7 cellular contexts compared by ENCODE assay signal in the genomic region with DNA sequence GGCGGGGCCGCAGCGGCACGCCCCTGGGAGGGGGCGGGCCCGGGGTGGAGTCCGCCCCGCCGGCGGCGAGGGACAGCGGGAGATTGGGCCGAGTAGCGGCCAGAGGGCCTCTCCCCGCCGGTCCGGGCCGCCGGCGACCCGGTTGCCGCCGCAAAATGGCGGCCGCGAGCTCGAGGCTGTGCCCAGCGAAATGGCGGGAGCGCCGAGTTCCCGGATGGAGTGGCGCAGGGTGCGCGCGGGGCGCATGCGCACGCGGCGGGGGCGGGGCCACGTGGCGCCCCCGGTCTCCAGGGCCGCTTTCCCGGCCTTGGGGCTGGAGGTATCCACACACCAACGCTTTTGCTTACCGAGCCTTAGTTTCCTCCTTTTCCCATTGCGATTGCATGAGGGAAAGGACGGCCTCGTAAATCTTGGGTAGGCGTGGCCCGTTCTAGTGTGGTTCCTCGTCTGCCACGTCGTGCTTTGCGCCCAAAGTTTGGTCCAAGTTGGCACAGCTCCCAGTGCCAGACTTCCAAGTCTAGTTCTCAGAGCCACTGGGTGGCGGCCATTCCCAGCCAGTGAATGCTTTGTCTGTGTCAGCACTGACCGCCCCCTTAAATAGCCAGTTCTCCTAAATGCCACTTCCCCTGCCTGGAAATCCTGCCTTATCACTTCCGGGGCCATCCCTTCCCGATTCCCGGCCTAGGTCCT.
DNase-seq lines count a peak whose midpoint lies in the region; ATAC-seq and TF ChIP-seq lines count a peak whose summit lies in the region.

No MANE protein-coding gene starts in this region.

- H3K4me3 ChIP-seq in retinal pigment epithelial cell (ENCODE audit: low read length), result peak overlapping the region; percentile 69

- TF ChIP-seq CTCF in GM13977 (IDR thresholded peaks at IDR 0.05; ENCODE audit: extremely low read depth, insufficient read depth, missing control alignments) (no peak), retinal pigment epithelial cell (conservative IDR thresholded peaks at IDR 0.05; ENCODE audit: low read depth, low read length) (peak; percentile 16)

- in situ Hi-C loops in GM13977 (cut with MboI; ENCODE audit: low pct_unique_long_range_greater_than_20kb, low sequenced_read_pairs, unreplicated experiment), result no loop called here

- ATAC-seq in HG02610 (IDR thresholded peaks at IDR 0.05; ENCODE audit: unreplicated experiment), result peak; percentile 26

- peak; percentile 95 for DNase-seq in GM13977 (ENCODE audit: low spot score)
- peak; percentile 84 for DNase-seq in NCI-H1092 treated with DMSO at 0.1 percent for 48 hours (lab: John Stamatoyannopoulos, UW)
- peak; percentile 77 to 91 (median 79) for DNase-seq in T-helper 2 cell
- peak; percentile 95 for DNase-seq in astrocyte of the hippocampus (ENCODE audit: low read depth, low spot score)
- peak in 50 of 51 donors; percentile 37 to 91 (median 77) for DNase-seq in hypothalamus (lab: John Stamatoyannopoulos, UW)
- DNase-seq in retinal pigment epithelial cell (ENCODE audit: low read depth), result no peak
